Comparison of ENCODE assay signal across 10 cellular contexts in genomic region chr16:1236669-1237068, GRCh38. TPM values are rescaled to one million over a fixed set of nuclear protein-coding genes. Genes with fewer than 3 reads are reported as not detected.
DNase-seq lines count a peak whose midpoint lies in the region; ATAC-seq, FAIRE-seq and TF ChIP-seq lines count a peak whose summit lies in the region.
"Not testable (repeated sequence)": the region's sequence is repeated elsewhere in the genome, so short reads cannot be mapped to it uniquely, and the experiment has no call there.
"Had no signal": no experiment of that assay in that cellular context is flagged by ENCODE, and none has a peak within 500 bp of the region (broad histone marks: within the 10 kb centered on the region; RNA-seq: fewer than 3 reads in every experiment).

No MANE protein-coding gene starts in this region.

- H3K4me1 ChIP-seq in DND-41 (ENCODE audit: insufficient read depth, low read length); Panc1 (ENCODE audit: control insufficient read depth, insufficient read depth, low read length); K562 (replicated peaks in 1 of 2; ENCODE audit: control insufficient read depth in 2 of 2, insufficient read depth in 2 of 2, low read length in 2 of 2); HepG2 (ENCODE audit: insufficient read depth, low read length): not testable (repeated sequence)

- intact Hi-C loops in Panc1 (cut with micrococcal nuclease; ENCODE audit: unreplicated experiment); activated CD8-positive, alpha-beta T cell treated with anti-CD3 and anti-CD28 coated beads for 36 hours (cut with micrococcal nuclease); K562 (cut with micrococcal nuclease); HepG2 (cut with micrococcal nuclease; ENCODE audit: unreplicated experiment); natural killer cell (cut with micrococcal nuclease): not testable (repeated sequence)
- intact Hi-C loops in Right ventricle myocardium superior (cut with DNase I) = loop anchor here (10.0 kb wide), 1 partner anchor 318 kb away; no protein-coding TSS in a partner anchor

- not testable (repeated sequence) for TF ChIP-seq RAD21 in K562 (CRISPR knock-in tag; conservative IDR thresholded peaks at IDR 0.05 in 1 of 2, IDR thresholded peaks at IDR 0.05 in 1 of 2); HepG2 (CRISPR knock-in tag; IDR thresholded peaks at IDR 0.05)

- not testable (repeated sequence) for H3K4me3 ChIP-seq in DND-41 (ENCODE audit: low read depth in 1 of 2, low read length in 2 of 2); Panc1 (ENCODE audit: low read depth in 2 of 2, low read length in 2 of 2); K562; HepG2 (replicated peaks in 1 of 3; ENCODE audit: insufficient read depth in 1 of 3, low read depth in 2 of 3, low read length in 3 of 3)

- not testable (repeated sequence) for BruUV-seq in Panc1 (replicated peaks; lab: Mats Ljungman, UMichigan); K562 (replicated peaks; lab: Mats Ljungman, UMichigan); HepG2 (replicated peaks; lab: Mats Ljungman, UMichigan)

- TF ChIP-seq CTCF in DND-41 (IDR thresholded peaks at IDR 0.05; ENCODE audit: borderline replicate concordance, extremely low read depth, low read length, poor library complexity, severe bottlenecking); Panc1 (IDR thresholded peaks at IDR 0.05); activated CD8-positive, alpha-beta T cell treated with anti-CD3 and anti-CD28 coated beads for 36 hours (IDR thresholded peaks at IDR 0.05); K562 (IDR thresholded peaks at IDR 0.05 in 2 of 3, conservative IDR thresholded peaks at IDR 0.05 in 1 of 3; ENCODE audit: insufficient read depth in 2 of 3, low read depth in 1 of 3, low read length in 3 of 3); HepG2 (CRISPR knock-in tag; IDR thresholded peaks at IDR 0.05); natural killer cell (IDR thresholded peaks at IDR 0.05): not testable (repeated sequence)

- DNase-seq in DND-41; Panc1 (ENCODE audit: low read depth, low spot score); activated CD8-positive, alpha-beta T cell treated with anti-CD3 and anti-CD28 coated beads for 36 hours; K562 (ENCODE audit: extremely low read depth in 1 of 4, low spot score in 3 of 4); Right ventricle myocardium superior; HepG2 (ENCODE audit: low spot score); natural killer cell; stimulated activated naive CD8-positive, alpha-beta T cell treated with anti-CD3 and anti-CD28 coated beads, Interleukin-15, amount 100 ng/mL, for 72 hours: not testable (repeated sequence)

- not testable (repeated sequence) for TF ChIP-seq EP300 in K562 (IDR thresholded peaks at IDR 0.05; ENCODE audit: low read length); HepG2 (IDR thresholded peaks at IDR 0.05; ENCODE audit: low read depth in 2 of 2, low read length in 2 of 2); HepG2 (CRISPR knock-in tag; IDR thresholded peaks at IDR 0.05; ENCODE audit: borderline replicate concordance)

- WGBS in K562 (ENCODE audit: insufficient coverage, low coverage, missing lambda C conversion rate) = no CpG with 5 or more reads among the region's 29 CpGs
- WGBS in HepG2 (ENCODE audit: low lambda C conversion rate) = no CpG with 5 or more reads among the region's 29 CpGs

- not testable (repeated sequence) for TF ChIP-seq POLR2A in K562 (conservative IDR thresholded peaks at IDR 0.05); HepG2 (IDR thresholded peaks at IDR 0.05; ENCODE audit: insufficient read depth in 1 of 2, low read depth in 2 of 2, low read length in 2 of 2)

- not testable (repeated sequence) for H3K9ac ChIP-seq in DND-41 (ENCODE audit: low read depth, low read length); K562 (ENCODE audit: insufficient read depth in 1 of 2, low read depth in 2 of 2, low read length in 2 of 2); HepG2 (ENCODE audit: insufficient read depth, low read depth, low read length)

- H3K36me3 Mint-ChIP-seq in activated CD8-positive, alpha-beta T cell treated with anti-CD3 and anti-CD28 coated beads for 36 hours (ENCODE audit: low read depth); natural killer cell: not testable (repeated sequence)

- not testable (repeated sequence) for H3K27ac Mint-ChIP-seq in activated CD8-positive, alpha-beta T cell treated with anti-CD3 and anti-CD28 coated beads for 36 hours; natural killer cell; stimulated activated naive CD8-positive, alpha-beta T cell treated with anti-CD3 and anti-CD28 coated beads, Interleukin-15, amount 100 ng/mL, for 72 hours

- ATAC-seq in DND-41 (ENCODE audit: insufficient read depth, low read depth) = peak; percentile 78
- peak; percentile 51; the same call in 1 of the 2 replicates for ATAC-seq in Panc1
- ATAC-seq in activated CD8-positive, alpha-beta T cell treated with anti-CD3 and anti-CD28 coated beads for 36 hours = peak; percentile 97
- ATAC-seq in K562 = peak; percentile 80
- ATAC-seq in Right ventricle myocardium superior (ENCODE audit: poor library complexity) = peak; percentile 69
- ATAC-seq in HepG2 = peak; percentile 22
- ATAC-seq in natural killer cell = peak; percentile 82 to 99 (median 95)
- ATAC-seq in stimulated activated naive CD8-positive, alpha-beta T cell treated with anti-CD3 and anti-CD28 coated beads, Interleukin-15, amount 100 ng/mL, for 72 hours = peak; percentile 43

- POLR2A ChIA-PET in Panc1 (lab: Charles Lee); activated CD8-positive, alpha-beta T cell treated with anti-CD3 and anti-CD28 coated beads for 36 hours (lab: Charles Lee); K562 (lab: Yijun Ruan, JAX); HepG2 (lab: Yijun Ruan, JAX): not testable (repeated sequence)

- not testable (repeated sequence) for H4K20me1 ChIP-seq in DND-41 (ENCODE audit: insufficient read depth, low read length); K562 (replicated peaks; ENCODE audit: control insufficient read depth, insufficient read depth, low read length); HepG2 (ENCODE audit: insufficient read depth, low read length)

- H3K9me3 ChIP-seq in DND-41 (ENCODE audit: insufficient read depth, low read length, severe bottlenecking); Panc1 (ENCODE audit: control insufficient read depth, insufficient read depth, low read depth, low read length); K562 (replicated peaks; ENCODE audit: control insufficient read depth, insufficient read depth, low read depth, low read length); HepG2 (ENCODE audit: low read length): not testable (repeated sequence)

- not testable (repeated sequence) for H2AFZ ChIP-seq in DND-41 (ENCODE audit: low read depth, low read length); K562 (ENCODE audit: low read depth, low read length); HepG2 (ENCODE audit: low read length)

- H3K4me1 Mint-ChIP-seq in activated CD8-positive, alpha-beta T cell treated with anti-CD3 and anti-CD28 coated beads for 36 hours (ENCODE audit: low read depth); natural killer cell; stimulated activated naive CD8-positive, alpha-beta T cell treated with anti-CD3 and anti-CD28 coated beads, Interleukin-15, amount 100 ng/mL, for 72 hours: not testable (repeated sequence)

- not testable (repeated sequence) for H3K4me3 Mint-ChIP-seq in activated CD8-positive, alpha-beta T cell treated with anti-CD3 and anti-CD28 coated beads for 36 hours; natural killer cell; stimulated activated naive CD8-positive, alpha-beta T cell treated with anti-CD3 and anti-CD28 coated beads, Interleukin-15, amount 100 ng/mL, for 72 hours

- H3K4me2 ChIP-seq in DND-41 (ENCODE audit: insufficient read depth, low read length); K562 (ENCODE audit: insufficient read depth, low read length); HepG2 (ENCODE audit: low read depth, low read length): not testable (repeated sequence)

- in situ Hi-C loops in Panc1 (cut with HindIII; ENCODE audit: low pct_unique_long_range_greater_than_20kb, low sequenced_read_pairs); K562 (cut with MboI); HepG2 (cut with HindIII; ENCODE audit: extremely low pct_ligation_motif_present, low pct_unique_long_range_greater_than_20kb): not testable (repeated sequence)

- not testable (repeated sequence) for H3K27me3 Mint-ChIP-seq in activated CD8-positive, alpha-beta T cell treated with anti-CD3 and anti-CD28 coated beads for 36 hours; natural killer cell (ENCODE audit: low read depth in 2 of 2); stimulated activated naive CD8-positive, alpha-beta T cell treated with anti-CD3 and anti-CD28 coated beads, Interleukin-15, amount 100 ng/mL, for 72 hours

- FAIRE-seq in K562 (lab: Jason Lieb, UNC) = peak; percentile 90
- FAIRE-seq in HepG2 (lab: Jason Lieb, UNC) = not testable (repeated sequence)

- not testable (repeated sequence) for H3K79me2 ChIP-seq in DND-41 (ENCODE audit: insufficient read depth, low read length); K562 (ENCODE audit: control insufficient read depth, insufficient read depth, low read length); HepG2 (ENCODE audit: insufficient read depth, low read length)

- CTCF ChIA-PET in Panc1 (lab: Charles Lee); activated CD8-positive, alpha-beta T cell treated with anti-CD3 and anti-CD28 coated beads for 36 hours (lab: Charles Lee); K562 (lab: Yijun Ruan, JAX; ENCODE audit: low intra/inter-chr PET ratio); HepG2 (lab: Yijun Ruan, JAX; ENCODE audit: low intra/inter-chr PET ratio, low total read pairs): not testable (repeated sequence)

- not testable (repeated sequence) for H3K9me1 ChIP-seq in K562 (ENCODE audit: control insufficient read depth, insufficient read depth, low read length)

- H3K36me3 ChIP-seq in DND-41 (ENCODE audit: insufficient read depth, low read length); Panc1 (ENCODE audit: control insufficient read depth, insufficient read depth, low read length); K562 (ENCODE audit: control insufficient read depth, insufficient read depth, low read length); HepG2 (replicated peaks in 1 of 2; ENCODE audit: control insufficient read depth in 1 of 2, insufficient read depth in 2 of 2, low read length in 2 of 2): not testable (repeated sequence)

- H3K27ac ChIP-seq in DND-41 (ENCODE audit: low read length); Panc1 (ENCODE audit: low read length); K562 (ENCODE audit: extremely low read depth, low read depth, low read length); HepG2 (ENCODE audit: extremely low read length, insufficient read depth, low read length): not testable (repeated sequence)

- not testable (repeated sequence) for H3K9me3 Mint-ChIP-seq in activated CD8-positive, alpha-beta T cell treated with anti-CD3 and anti-CD28 coated beads for 36 hours; natural killer cell; stimulated activated naive CD8-positive, alpha-beta T cell treated with anti-CD3 and anti-CD28 coated beads, Interleukin-15, amount 100 ng/mL, for 72 hours

- H3K27me3 ChIP-seq in DND-41 (ENCODE audit: insufficient read depth, low read length, poor library complexity); Panc1 (ENCODE audit: control insufficient read depth, insufficient read depth, low read length); K562 (ENCODE audit: control insufficient read depth in 2 of 2, insufficient read depth in 2 of 2, low read length in 2 of 2); HepG2 (ENCODE audit: control insufficient read depth in 1 of 2, insufficient read depth in 2 of 2, low read length in 2 of 2): not testable (repeated sequence)

RNA-seq across cellular contexts. Expression of gene TPSAB1, which starts 3.8 kb away (rescaled TPM):
- total RNA-seq in Panc1 (2021; ENCODE audit: unreplicated experiment) (not detected), K562 (2014; rRNA removed) (not detected in 2 replicates), K562 (2014; rRNA removed; fragmentation: Illumina TruSeq; extraction: Trizol) (not detected in 2 replicates), K562 (2015; rRNA removed; fragmentation: Illumina TruSeq; extraction: Trizol) (not detected in 2 replicates), K562 (2021) (0.31 TPM in 1 of 2 replicates, not detected in the other), Right ventricle myocardium superior (7.1 TPM), HepG2 (2016; rRNA removed; fragmentation: Illumina TruSeq; extraction: Trizol) (not detected in 2 replicates), natural killer cell (10 to 100 TPM in 1 of 3 donors, under 1 TPM in 1, not detected in 1; 0.82 to 13.4 TPM)
- polyA plus RNA-seq in Panc1 (2012; ENCODE audit: insufficient read length) = not detected
- total RNA-seq in activated CD8-positive, alpha-beta T cell treated with anti-CD3 and anti-CD28 coated beads for 36 hours = not detected
- total RNA-seq in K562 (2011; cell fraction: chromatin; rRNA removed; ENCODE audit: low replicate concordance) = not detected in 2 replicates
- total RNA-seq in K562 (2011; cell fraction: nucleolus; rRNA removed) = not detected in 2 replicates
- total RNA-seq in K562 (2011; cell fraction: nucleoplasm; rRNA removed) = not detected in 2 replicates
- polyA plus RNA-seq in K562 (2011; rRNA removed) (not detected in 2 replicates), K562 (2014; fragmentation: Illumina TruSeq; extraction: Trizol) (not detected in 2 replicates), K562 (2014; fragmentation: Nextera tagmentation; extraction: Ambion mirVana) (not detected), K562 (2014; rRNA removed) (not detected in 2 replicates), HepG2 (2011; rRNA removed) (0.05 and 0.12 TPM in 2 replicates)
- not detected in 2 replicates for polyA plus RNA-seq in K562 (2011; cell fraction: cytosol; rRNA removed)
- polyA plus RNA-seq in K562 (2011; cell fraction: nucleus; rRNA removed) = not detected in 2 replicates
- 0.10 TPM in 1 of 2 replicates, not detected in the other for polyA plus RNA-seq in K562 (2012)
- polyA minus RNA-seq in K562 (2011; rRNA and poly(A)+ RNA removed) = not detected in 2 replicates
- polyA minus RNA-seq in K562 (2011; cell fraction: cytosol; rRNA and poly(A)+ RNA removed) = not detected in 2 replicates
- not detected in 2 replicates for polyA minus RNA-seq in K562 (2011; cell fraction: nucleus; rRNA and poly(A)+ RNA removed)
- total RNA-seq in HepG2 (2016; cell fraction: cytosol; rRNA removed; fragmentation: Illumina TruSeq; extraction: Trizol; ENCODE audit: low read depth) = not detected in 2 replicates
- total RNA-seq in HepG2 (2016; cell fraction: insoluble cytoplasmic fraction; rRNA removed; fragmentation: Illumina TruSeq; extraction: Trizol) = not detected in 2 replicates
- total RNA-seq in HepG2 (2016; cell fraction: membrane; rRNA removed; fragmentation: Illumina TruSeq; extraction: Trizol) = not detected in 2 replicates
- not detected in 2 replicates for total RNA-seq in HepG2 (2016; cell fraction: nucleus; rRNA removed; fragmentation: Illumina TruSeq; extraction: Trizol)
- 0.13 and 0.16 TPM in 2 replicates for polyA plus RNA-seq in HepG2 (2011; cell fraction: cytosol; rRNA removed)
- polyA plus RNA-seq in HepG2 (2011; cell fraction: nucleus; rRNA removed) = 0.35 TPM in 1 of 2 replicates, not detected in the other
- not detected in 2 replicates for polyA plus RNA-seq in HepG2 (2012)
- not detected in 2 replicates for polyA plus RNA-seq in HepG2 (2016; cell fraction: cytosol; fragmentation: Illumina TruSeq; extraction: Trizol; ENCODE audit: low read depth)
- not detected in 2 replicates for polyA plus RNA-seq in HepG2 (2016; cell fraction: insoluble cytoplasmic fraction; fragmentation: Illumina TruSeq; extraction: Trizol; ENCODE audit: low read depth)
- not detected in 2 replicates for polyA plus RNA-seq in HepG2 (2016; cell fraction: membrane; fragmentation: Illumina TruSeq; extraction: Trizol; ENCODE audit: low read depth)
- polyA plus RNA-seq in HepG2 (2016; cell fraction: nucleus; fragmentation: Illumina TruSeq; extraction: Trizol; ENCODE audit: insufficient read depth, low read depth) = not detected in 2 replicates
- not detected in 2 replicates for polyA minus RNA-seq in HepG2 (2011; rRNA and poly(A)+ RNA removed; ENCODE audit: low replicate concordance)
- not detected in 2 replicates for polyA minus RNA-seq in HepG2 (2011; cell fraction: cytosol; rRNA and poly(A)+ RNA removed)
- polyA minus RNA-seq in HepG2 (2011; cell fraction: nucleus; rRNA and poly(A)+ RNA removed) = not detected in 2 replicates
- total RNA-seq: MCF 10A had no signal
- polyA plus RNA-seq: CD14-positive monocyte had no signal

RNA-seq across cellular contexts. Expression of gene TPSB2, which starts 6.7 kb away (rescaled TPM):
- total RNA-seq in Panc1 (2021; ENCODE audit: unreplicated experiment) = 0.57 TPM
- polyA plus RNA-seq in Panc1 (2012; ENCODE audit: insufficient read length) = 0.39 TPM
- not detected for total RNA-seq in activated CD8-positive, alpha-beta T cell treated with anti-CD3 and anti-CD28 coated beads for 36 hours
- not detected in 2 replicates for total RNA-seq in K562 (2011; cell fraction: chromatin; rRNA removed; ENCODE audit: low replicate concordance)
- not detected in 2 replicates for total RNA-seq in K562 (2011; cell fraction: nucleolus; rRNA removed)
- total RNA-seq in K562 (2011; cell fraction: nucleoplasm; rRNA removed) = not detected in 2 replicates
- not detected in 2 replicates for total RNA-seq in K562 (2014; rRNA removed)
- total RNA-seq in K562 (2014; rRNA removed; fragmentation: Illumina TruSeq; extraction: Trizol) = not detected in 2 replicates
- total RNA-seq in K562 (2015; rRNA removed; fragmentation: Illumina TruSeq; extraction: Trizol) = not detected in 2 replicates
- total RNA-seq in K562 (2021) = 0.16 and 0.18 TPM in 2 replicates
- not detected in 2 replicates for polyA plus RNA-seq in K562 (2011; rRNA removed)
- polyA plus RNA-seq in K562 (2011; cell fraction: cytosol; rRNA removed) = not detected in 2 replicates
- not detected in 2 replicates for polyA plus RNA-seq in K562 (2011; cell fraction: nucleus; rRNA removed)
- not detected in 2 replicates for polyA plus RNA-seq in K562 (2012)
- polyA plus RNA-seq in K562 (2014; fragmentation: Illumina TruSeq; extraction: Trizol) = not detected in 2 replicates
- polyA plus RNA-seq in K562 (2014; fragmentation: Nextera tagmentation; extraction: Ambion mirVana) = not detected
- not detected in 2 replicates for polyA plus RNA-seq in K562 (2014; rRNA removed)
- not detected in 2 replicates for polyA minus RNA-seq in K562 (2011; rRNA and poly(A)+ RNA removed)
- not detected in 2 replicates for polyA minus RNA-seq in K562 (2011; cell fraction: cytosol; rRNA and poly(A)+ RNA removed)
- not detected in 2 replicates for polyA minus RNA-seq in K562 (2011; cell fraction: nucleus; rRNA and poly(A)+ RNA removed)
- 10.1 TPM for total RNA-seq in Right ventricle myocardium superior
- total RNA-seq in HepG2 (2016; rRNA removed; fragmentation: Illumina TruSeq; extraction: Trizol) = not detected in 2 replicates
- total RNA-seq in HepG2 (2016; cell fraction: cytosol; rRNA removed; fragmentation: Illumina TruSeq; extraction: Trizol; ENCODE audit: low read depth) = not detected in 2 replicates
- not detected in 2 replicates for total RNA-seq in HepG2 (2016; cell fraction: insoluble cytoplasmic fraction; rRNA removed; fragmentation: Illumina TruSeq; extraction: Trizol)
- not detected in 2 replicates for total RNA-seq in HepG2 (2016; cell fraction: membrane; rRNA removed; fragmentation: Illumina TruSeq; extraction: Trizol)
- total RNA-seq in HepG2 (2016; cell fraction: nucleus; rRNA removed; fragmentation: Illumina TruSeq; extraction: Trizol) = not detected in 2 replicates
- 0.14 TPM in 1 of 2 replicates, not detected in the other for polyA plus RNA-seq in HepG2 (2011; rRNA removed)
- 0.14 and 0.15 TPM in 2 replicates for polyA plus RNA-seq in HepG2 (2011; cell fraction: cytosol; rRNA removed)
- polyA plus RNA-seq in HepG2 (2011; cell fraction: nucleus; rRNA removed) = 0.11 TPM in 1 of 2 replicates, not detected in the other
- polyA plus RNA-seq in HepG2 (2012) = not detected in 2 replicates
- polyA plus RNA-seq in HepG2 (2016; cell fraction: cytosol; fragmentation: Illumina TruSeq; extraction: Trizol; ENCODE audit: low read depth) = not detected in 2 replicates
- not detected in 2 replicates for polyA plus RNA-seq in HepG2 (2016; cell fraction: insoluble cytoplasmic fraction; fragmentation: Illumina TruSeq; extraction: Trizol; ENCODE audit: low read depth)
- not detected in 2 replicates for polyA plus RNA-seq in HepG2 (2016; cell fraction: membrane; fragmentation: Illumina TruSeq; extraction: Trizol; ENCODE audit: low read depth)
- not detected in 2 replicates for polyA plus RNA-seq in HepG2 (2016; cell fraction: nucleus; fragmentation: Illumina TruSeq; extraction: Trizol; ENCODE audit: insufficient read depth, low read depth)
- not detected in 2 replicates for polyA minus RNA-seq in HepG2 (2011; rRNA and poly(A)+ RNA removed; ENCODE audit: low replicate concordance)
- not detected in 2 replicates for polyA minus RNA-seq in HepG2 (2011; cell fraction: cytosol; rRNA and poly(A)+ RNA removed)
- not detected in 2 replicates for polyA minus RNA-seq in HepG2 (2011; cell fraction: nucleus; rRNA and poly(A)+ RNA removed)
- 10 to 100 TPM in 1 of 3 donors, not detected in 2; 12.6 TPM for total RNA-seq in natural killer cell
- total RNA-seq: MCF 10A had no signal
- polyA plus RNA-seq: CD14-positive monocyte had no signal

RNA-seq across cellular contexts. Expression of gene TPSG1, which starts 11.6 kb away (rescaled TPM):
- total RNA-seq in Panc1 (2021; ENCODE audit: unreplicated experiment) (4.6 TPM), K562 (2014; rRNA removed) (not detected in 2 replicates), K562 (2014; rRNA removed; fragmentation: Illumina TruSeq; extraction: Trizol) (not detected in 2 replicates), K562 (2015; rRNA removed; fragmentation: Illumina TruSeq; extraction: Trizol) (not detected in 2 replicates), K562 (2021) (not detected in 2 replicates), Right ventricle myocardium superior (0.19 TPM), HepG2 (2016; rRNA removed; fragmentation: Illumina TruSeq; extraction: Trizol) (not detected in 2 replicates), natural killer cell (under 1 TPM in 1 of 3 donors, not detected in 2; 0.40 TPM)
- polyA plus RNA-seq in Panc1 (2012; ENCODE audit: insufficient read length) = 2.4 TPM
- total RNA-seq in activated CD8-positive, alpha-beta T cell treated with anti-CD3 and anti-CD28 coated beads for 36 hours = not detected
- total RNA-seq in K562 (2011; cell fraction: chromatin; rRNA removed; ENCODE audit: low replicate concordance) = not detected in 2 replicates
- not detected in 2 replicates for total RNA-seq in K562 (2011; cell fraction: nucleolus; rRNA removed)
- total RNA-seq in K562 (2011; cell fraction: nucleoplasm; rRNA removed) = not detected in 2 replicates
- polyA plus RNA-seq in K562 (2011; rRNA removed) (not detected in 2 replicates), K562 (2014; fragmentation: Illumina TruSeq; extraction: Trizol) (not detected in 2 replicates), K562 (2014; fragmentation: Nextera tagmentation; extraction: Ambion mirVana) (not detected), K562 (2014; rRNA removed) (not detected in 2 replicates), HepG2 (2011; rRNA removed) (not detected in 2 replicates)
- not detected in 2 replicates for polyA plus RNA-seq in K562 (2011; cell fraction: cytosol; rRNA removed)
- polyA plus RNA-seq in K562 (2011; cell fraction: nucleus; rRNA removed) = not detected in 2 replicates
- not detected in 2 replicates for polyA plus RNA-seq in K562 (2012)
- polyA minus RNA-seq in K562 (2011; rRNA and poly(A)+ RNA removed) = not detected in 2 replicates
- polyA minus RNA-seq in K562 (2011; cell fraction: cytosol; rRNA and poly(A)+ RNA removed) = not detected in 2 replicates
- not detected in 2 replicates for polyA minus RNA-seq in K562 (2011; cell fraction: nucleus; rRNA and poly(A)+ RNA removed)
- not detected in 2 replicates for total RNA-seq in HepG2 (2016; cell fraction: cytosol; rRNA removed; fragmentation: Illumina TruSeq; extraction: Trizol; ENCODE audit: low read depth)
- not detected in 2 replicates for total RNA-seq in HepG2 (2016; cell fraction: insoluble cytoplasmic fraction; rRNA removed; fragmentation: Illumina TruSeq; extraction: Trizol)
- not detected in 2 replicates for total RNA-seq in HepG2 (2016; cell fraction: membrane; rRNA removed; fragmentation: Illumina TruSeq; extraction: Trizol)
- not detected in 2 replicates for total RNA-seq in HepG2 (2016; cell fraction: nucleus; rRNA removed; fragmentation: Illumina TruSeq; extraction: Trizol)
- 0.04 TPM in 1 of 2 replicates, not detected in the other for polyA plus RNA-seq in HepG2 (2011; cell fraction: cytosol; rRNA removed)
- polyA plus RNA-seq in HepG2 (2011; cell fraction: nucleus; rRNA removed) = 0.24 and 0.31 TPM in 2 replicates
- polyA plus RNA-seq in HepG2 (2012) = not detected in 2 replicates
- polyA plus RNA-seq in HepG2 (2016; cell fraction: cytosol; fragmentation: Illumina TruSeq; extraction: Trizol; ENCODE audit: low read depth) = not detected in 2 replicates
- polyA plus RNA-seq in HepG2 (2016; cell fraction: insoluble cytoplasmic fraction; fragmentation: Illumina TruSeq; extraction: Trizol; ENCODE audit: low read depth) = not detected in 2 replicates
- polyA plus RNA-seq in HepG2 (2016; cell fraction: membrane; fragmentation: Illumina TruSeq; extraction: Trizol; ENCODE audit: low read depth) = not detected in 2 replicates
- not detected in 2 replicates for polyA plus RNA-seq in HepG2 (2016; cell fraction: nucleus; fragmentation: Illumina TruSeq; extraction: Trizol; ENCODE audit: insufficient read depth, low read depth)
- not detected in 2 replicates for polyA minus RNA-seq in HepG2 (2011; rRNA and poly(A)+ RNA removed; ENCODE audit: low replicate concordance)
- not detected in 2 replicates for polyA minus RNA-seq in HepG2 (2011; cell fraction: cytosol; rRNA and poly(A)+ RNA removed)
- not detected in 2 replicates for polyA minus RNA-seq in HepG2 (2011; cell fraction: nucleus; rRNA and poly(A)+ RNA removed)
- total RNA-seq: MCF 10A had no signal
- polyA plus RNA-seq: CD14-positive monocyte had no signal

RNA-seq across cellular contexts. Expression of gene TPSD1, which starts 19.2 kb away (rescaled TPM):
- 0.26 TPM for total RNA-seq in Panc1 (2021; ENCODE audit: unreplicated experiment)
- 0.21 TPM for polyA plus RNA-seq in Panc1 (2012; ENCODE audit: insufficient read length)
- not detected for total RNA-seq in activated CD8-positive, alpha-beta T cell treated with anti-CD3 and anti-CD28 coated beads for 36 hours
- not detected in 2 replicates for total RNA-seq in K562 (2011; cell fraction: chromatin; rRNA removed; ENCODE audit: low replicate concordance)
- not detected in 2 replicates for total RNA-seq in K562 (2011; cell fraction: nucleolus; rRNA removed)
- total RNA-seq in K562 (2011; cell fraction: nucleoplasm; rRNA removed) = not detected in 2 replicates
- total RNA-seq in K562 (2014; rRNA removed) = not detected in 2 replicates
- total RNA-seq in K562 (2014; rRNA removed; fragmentation: Illumina TruSeq; extraction: Trizol) = not detected in 2 replicates
- not detected in 2 replicates for total RNA-seq in K562 (2015; rRNA removed; fragmentation: Illumina TruSeq; extraction: Trizol)
- total RNA-seq in K562 (2021) = not detected in 2 replicates
- not detected in 2 replicates for polyA plus RNA-seq in K562 (2011; rRNA removed)
- not detected in 2 replicates for polyA plus RNA-seq in K562 (2011; cell fraction: cytosol; rRNA removed)
- polyA plus RNA-seq in K562 (2011; cell fraction: nucleus; rRNA removed) = not detected in 2 replicates
- polyA plus RNA-seq in K562 (2012) = 0.07 TPM in 1 of 2 replicates, not detected in the other
- not detected in 2 replicates for polyA plus RNA-seq in K562 (2014; fragmentation: Illumina TruSeq; extraction: Trizol)
- polyA plus RNA-seq in K562 (2014; fragmentation: Nextera tagmentation; extraction: Ambion mirVana) = not detected
- not detected in 2 replicates for polyA plus RNA-seq in K562 (2014; rRNA removed)
- not detected in 2 replicates for polyA minus RNA-seq in K562 (2011; rRNA and poly(A)+ RNA removed)
- not detected in 2 replicates for polyA minus RNA-seq in K562 (2011; cell fraction: cytosol; rRNA and poly(A)+ RNA removed)
- not detected in 2 replicates for polyA minus RNA-seq in K562 (2011; cell fraction: nucleus; rRNA and poly(A)+ RNA removed)
- 0.51 TPM for total RNA-seq in Right ventricle myocardium superior
- total RNA-seq in HepG2 (2016; rRNA removed; fragmentation: Illumina TruSeq; extraction: Trizol) = not detected in 2 replicates
- not detected in 2 replicates for total RNA-seq in HepG2 (2016; cell fraction: cytosol; rRNA removed; fragmentation: Illumina TruSeq; extraction: Trizol; ENCODE audit: low read depth)
- total RNA-seq in HepG2 (2016; cell fraction: insoluble cytoplasmic fraction; rRNA removed; fragmentation: Illumina TruSeq; extraction: Trizol) = not detected in 2 replicates
- total RNA-seq in HepG2 (2016; cell fraction: membrane; rRNA removed; fragmentation: Illumina TruSeq; extraction: Trizol) = not detected in 2 replicates
- total RNA-seq in HepG2 (2016; cell fraction: nucleus; rRNA removed; fragmentation: Illumina TruSeq; extraction: Trizol) = not detected in 2 replicates
- not detected in 2 replicates for polyA plus RNA-seq in HepG2 (2011; rRNA removed)
- not detected in 2 replicates for polyA plus RNA-seq in HepG2 (2011; cell fraction: cytosol; rRNA removed)
- polyA plus RNA-seq in HepG2 (2011; cell fraction: nucleus; rRNA removed) = not detected in 2 replicates
- polyA plus RNA-seq in HepG2 (2012) = not detected in 2 replicates
- not detected in 2 replicates for polyA plus RNA-seq in HepG2 (2016; cell fraction: cytosol; fragmentation: Illumina TruSeq; extraction: Trizol; ENCODE audit: low read depth)
- not detected in 2 replicates for polyA plus RNA-seq in HepG2 (2016; cell fraction: insoluble cytoplasmic fraction; fragmentation: Illumina TruSeq; extraction: Trizol; ENCODE audit: low read depth)
- polyA plus RNA-seq in HepG2 (2016; cell fraction: membrane; fragmentation: Illumina TruSeq; extraction: Trizol; ENCODE audit: low read depth) = not detected in 2 replicates
- polyA plus RNA-seq in HepG2 (2016; cell fraction: nucleus; fragmentation: Illumina TruSeq; extraction: Trizol; ENCODE audit: insufficient read depth, low read depth) = not detected in 2 replicates
- polyA minus RNA-seq in HepG2 (2011; rRNA and poly(A)+ RNA removed; ENCODE audit: low replicate concordance) = not detected in 2 replicates
- polyA minus RNA-seq in HepG2 (2011; cell fraction: cytosol; rRNA and poly(A)+ RNA removed) = not detected in 2 replicates
- not detected in 2 replicates for polyA minus RNA-seq in HepG2 (2011; cell fraction: nucleus; rRNA and poly(A)+ RNA removed)
- total RNA-seq in natural killer cell = 1 to 10 TPM in 1 of 3 donors, not detected in 2; 3.2 TPM
- total RNA-seq: MCF 10A had no signal
- polyA plus RNA-seq: CD14-positive monocyte had no signal

Comparison
In these comparisons a context has a peak if more than half of its experiments do, and no peak if none do; other contexts are left out.
1. ATAC-seq: peak in every context shown above with its lines; median percentile 97 in activated CD8-positive, alpha-beta T cell treated with anti-CD3 and anti-CD28 coated beads for 36 hours; 95 in natural killer cell; 80 in K562; 78 in DND-41; 69 in Right ventricle myocardium superior; 51 in Panc1; 43 in stimulated activated naive CD8-positive, alpha-beta T cell treated with anti-CD3 and anti-CD28 coated beads, Interleukin-15, amount 100 ng/mL, for 72 hours; 22 in HepG2.